ENCODE assay signal across 9 cellular contexts in the genomic region with DNA sequence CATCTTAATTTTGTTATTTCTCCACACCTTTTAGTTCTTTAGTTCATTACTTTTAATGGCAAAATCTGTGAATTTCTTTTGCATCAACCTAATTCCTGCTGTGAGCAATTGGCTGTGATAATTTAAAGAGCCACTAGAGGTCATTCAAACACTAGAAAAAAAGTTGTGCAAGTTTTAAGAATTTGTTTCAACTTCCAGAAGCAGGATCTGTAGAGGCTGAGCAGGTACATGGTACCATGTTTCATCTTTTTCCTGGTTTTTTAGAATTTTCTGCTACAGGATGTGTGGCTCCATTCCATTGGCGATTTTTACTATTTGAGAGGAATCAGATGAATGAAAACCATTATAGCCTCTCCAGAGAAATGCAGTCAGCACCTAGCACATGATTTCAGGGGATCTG. TPM values are rescaled to one million over a fixed set of nuclear protein-coding genes. Genes with fewer than 3 reads are reported as not detected.
DNase-seq lines count a peak whose midpoint lies in the region; FAIRE-seq and TF ChIP-seq lines count a peak whose summit lies in the region.
"Not testable (repeated sequence)": the region's sequence is repeated elsewhere in the genome, so short reads cannot be mapped to it uniquely, and the experiment has no call there.
"Had no signal": no experiment of that assay in that cellular context is flagged by ENCODE, and none has a peak within 500 bp of the region (broad histone marks: within the 10 kb centered on the region; RNA-seq: fewer than 3 reads in every experiment).

No MANE protein-coding gene starts in this region.

- not testable (repeated sequence) for BruUV-seq in OCI-LY7 (replicated peaks; lab: Mats Ljungman, UMichigan)

- in situ Hi-C loops in KBM-7 (cut with MboI; ENCODE audit: low pct_unique_long_range_greater_than_20kb, low sequenced_read_pairs); astrocyte of the cerebellum (cut with HindIII; ENCODE audit: low sequenced_read_pairs): not testable (repeated sequence)

- H3K4me3 ChIP-seq in OCI-LY7 (ENCODE audit: low read depth, low read length, poor library complexity, severe bottlenecking); astrocyte of the cerebellum (ENCODE audit: low read depth, low read length); epithelial cell of esophagus (ENCODE audit: low read length); ovary: not testable (repeated sequence)

- not testable (repeated sequence) for TF ChIP-seq POLR2A in ovary (IDR thresholded peaks at IDR 0.05)

- DNase-seq in DMS53 treated with DMSO at 0.1 percent for 48 hours (lab: John Stamatoyannopoulos, UW; ENCODE audit: unreplicated experiment): peak; percentile 12
- peak; percentile 48 for DNase-seq in KBM-7
- peak; percentile 7 for DNase-seq in OCI-LY7 (ENCODE audit: low spot score)
- peak; percentile 16 for DNase-seq in astrocyte of the cerebellum (ENCODE audit: low read depth)
- DNase-seq in epithelial cell of esophagus (ENCODE audit: low read depth); ovary: not testable (repeated sequence)

- not testable (repeated sequence) for H3K4me1 ChIP-seq in OCI-LY7 (ENCODE audit: insufficient read depth, low read length, poor library complexity, severe bottlenecking); ovary (ENCODE audit: insufficient read depth)

- not testable (repeated sequence) for H3K9me3 ChIP-seq in OCI-LY7 (ENCODE audit: low read length); ovary

- TF ChIP-seq EP300 in ovary (IDR thresholded peaks at IDR 0.05): not testable (repeated sequence)

- not testable (repeated sequence) for H2AFZ ChIP-seq in OCI-LY7 (ENCODE audit: low read length)

- intact Hi-C loops in OCI-LY7 (cut with micrococcal nuclease; ENCODE audit: unreplicated experiment): loop anchor here (10.0 kb wide), 1 partner anchor 84 kb away; no protein-coding TSS in a partner anchor
- intact Hi-C loops in ovary (cut with DNase I): loop anchor here in 1 of 4 donors (10.0 kb wide), 1 partner anchor 824 kb away; no protein-coding TSS in a partner anchor

- POLR2A ChIA-PET in OCI-LY7 (lab: Charles Lee): not testable (repeated sequence)

- H3K27ac ChIP-seq in 22Rv1; OCI-LY7 (ENCODE audit: low read depth, low read length, poor library complexity, severe bottlenecking); ovary: not testable (repeated sequence)

- 76 to 89% (median 88%) methylated on average over 1 of the region's 1 CpG for WGBS in ovary, 3 donors

- peaks cover 52% of the 10 kb centered on the region; the same call in 1 of the 2 replicates for H3K79me2 ChIP-seq in OCI-LY7 (ENCODE audit: insufficient read depth, low read depth, low read length)

- not testable (repeated sequence) for H4K20me1 ChIP-seq in OCI-LY7 (ENCODE audit: insufficient read depth, low read length)

- not testable (repeated sequence) for H3K9me2 ChIP-seq in OCI-LY7 (ENCODE audit: insufficient read depth, low read length)

- not testable (repeated sequence) for H3K27me3 ChIP-seq in ovary

- peak; percentile 93 for FAIRE-seq in islet of Langerhans (lab: Jason Lieb, UNC)

- TF ChIP-seq CTCF in 22Rv1 (IDR thresholded peaks at IDR 0.05): peak; percentile 59
- peak; percentile 77 for TF ChIP-seq CTCF in OCI-LY7 (conservative IDR thresholded peaks at IDR 0.05; ENCODE audit: low read length)
- peak; percentile 28 for TF ChIP-seq CTCF in astrocyte of the cerebellum (IDR thresholded peaks at IDR 0.05; ENCODE audit: low read depth, low read length, missing control alignments)
- peak; percentile 39 for TF ChIP-seq CTCF in epithelial cell of esophagus (IDR thresholded peaks at IDR 0.05; ENCODE audit: insufficient read depth, low read depth, low read length, missing control alignments)
- TF ChIP-seq CTCF in ovary (IDR thresholded peaks at IDR 0.05): peak in 2 of 3 donors; percentile 13 to 31

- H3K36me3 ChIP-seq in OCI-LY7 (ENCODE audit: insufficient read depth, low read length): peaks cover 87% of the 10 kb centered on the region
- H3K36me3 ChIP-seq in ovary: not testable (repeated sequence)

- CTCF ChIA-PET in OCI-LY7 (lab: Charles Lee; ENCODE audit: unreplicated experiment): not testable (repeated sequence)

- H3K4me2 ChIP-seq in OCI-LY7 (ENCODE audit: low read length): not testable (repeated sequence)

RNA-seq across cellular contexts. Expression of gene GOLGA8H, which starts 57.3 kb away (rescaled TPM):
- total RNA-seq in OCI-LY7 (2014; rRNA removed; shearing (Covaris generic)): 0.09 TPM in 1 of 2 replicates, not detected in the other
- total RNA-seq in OCI-LY7 (2022) (0.21 and 0.44 TPM in 2 replicates), ovary (1 to 10 TPM in 2 of 7 donors, under 1 TPM in 3, not detected in 2; 0.35 to 1.5 (median 0.67) TPM)
- under 1 TPM; 0.10 to 0.48 TPM for polyA plus RNA-seq in ovary
- total RNA-seq: activated T-helper 17 cell treated with anti-CD3 and anti-CD28 coated beads, Interleukin-2, amount 50 U/mL, for 72 hours had no signal

Comparison
In these comparisons a context has a peak if more than half of its experiments do, and no peak if none do; other contexts are left out.
1. CTCF ChIP-seq: peak in every context shown above with its lines; median percentile 77 in OCI-LY7; 59 in 22Rv1; 39 in epithelial cell of esophagus; 28 in astrocyte of the cerebellum; 22 in ovary.